ENCODE assay signal across 17 cellular contexts in genomic region chr3:100928638-100929428, GRCh38.
DNase-seq lines count a peak whose midpoint lies in the region; ATAC-seq and TF ChIP-seq lines count a peak whose summit lies in the region.
"Had no signal": no experiment of that assay in that cellular context is flagged by ENCODE, and none has a peak within 500 bp of the region (broad histone marks: within the 10 kb centered on the region; RNA-seq: fewer than 3 reads in every experiment).

No MANE protein-coding gene starts in this region.

- POLR2A ChIA-PET in PC-9 (lab: Charles Lee; ENCODE audit: unreplicated experiment): no interaction called here
- POLR2A ChIA-PET in CD8-positive, alpha-beta T cell (lab: Charles Lee): interaction anchor here (0.7 kb wide), 1 partner anchor 49 kb away, joined by 3 read pairs; no protein-coding TSS in a partner anchor

- H3K4me3 ChIP-seq in PC-9 (no peak overlapping the region), SJCRH30 (no peak overlapping the region)
- H3K4me3 ChIP-seq in CD8-positive, alpha-beta T cell (ENCODE audit: low read depth, low read length): no peak overlapping the region
- H3K4me3 ChIP-seq: spleen, uterus had no signal

- BruUV-seq in PC-9 (replicated peaks; lab: Mats Ljungman, UMichigan): no TSS peak

- peak; percentile 27 for DNase-seq in AG09319 (ENCODE audit: extremely low read depth, low read depth)
- DNase-seq in PC-9: no peak
- peak; percentile 78 for DNase-seq in fibroblast of gingiva (ENCODE audit: low read depth)
- no peak for DNase-seq in omental fat pad (ENCODE audit: low spot score)
- DNase-seq in ecto neural progenitor cell (ENCODE audit: low spot score): no peak
- no peak for DNase-seq in SJCRH30
- DNase-seq in CD8-positive, alpha-beta T cell: no peak
- DNase-seq: kidney, natural killer cell, spleen, T1000, uterus had no signal

- no peaks in the 10 kb centered on the region for H3K4me1 ChIP-seq in PC-9 (replicated peaks; ENCODE audit: insufficient read depth)
- no peaks in the 10 kb centered on the region for H3K4me1 ChIP-seq in SJCRH30
- H3K4me1 ChIP-seq in CD8-positive, alpha-beta T cell (ENCODE audit: insufficient read depth, low read length): no peaks in the 10 kb centered on the region
- H3K4me1 ChIP-seq: spleen, uterus had no signal

- ATAC-seq in omental fat pad (ENCODE audit: low FRiP score): peak; percentile 67
- no peak for ATAC-seq in esophagus mucosa
- no peak for ATAC-seq in CD8-positive, alpha-beta T cell
- ATAC-seq: natural killer cell, Panc1 had no signal

- H3K27ac Mint-ChIP-seq in CD8-positive, alpha-beta T cell: no peak overlapping the region
- H3K27ac Mint-ChIP-seq: natural killer cell had no signal

- no peak overlapping the region for H3K4me3 Mint-ChIP-seq in CD8-positive, alpha-beta T cell
- H3K4me3 Mint-ChIP-seq: natural killer cell had no signal

- H4K20me1 ChIP-seq in PC-9 (ENCODE audit: insufficient read depth): no peaks in the 10 kb centered on the region

- TF ChIP-seq CTCF in AG09319 (IDR thresholded peaks at IDR 0.05; ENCODE audit: low read depth, low read length) (no peak), PC-9 (conservative IDR thresholded peaks at IDR 0.05) (no peak), omental fat pad (IDR thresholded peaks at IDR 0.05) (no peak)
- no peak for TF ChIP-seq CTCF in CD8-positive, alpha-beta T cell (IDR thresholded peaks at IDR 0.05)

- no peak overlapping the region for H3K4me2 ChIP-seq in PC-9

- H3K27me3 ChIP-seq in PC-9 (ENCODE audit: insufficient read depth, low read depth): no peaks in the 10 kb centered on the region
- no peaks in the 10 kb centered on the region for H3K27me3 ChIP-seq in SJCRH30
- H3K27me3 ChIP-seq in CD8-positive, alpha-beta T cell (ENCODE audit: insufficient read depth, low read length): no peaks in the 10 kb centered on the region
- H3K27me3 ChIP-seq: spleen, uterus had no signal

- H3K9me3 ChIP-seq in PC-9 (ENCODE audit: insufficient read depth, low read depth) (no peaks in the 10 kb centered on the region), SJCRH30 (replicated peaks) (0 out of 2 replicates have a peak, but pooled peaks cover 5% of the 10 kb centered on the region)
- no peaks in the 10 kb centered on the region for H3K9me3 ChIP-seq in CD8-positive, alpha-beta T cell (ENCODE audit: low read length)
- H3K9me3 ChIP-seq: spleen, uterus had no signal

- no peak overlapping the region for H3K27ac ChIP-seq in PC-9
- H3K27ac ChIP-seq in SJCRH30: no peak overlapping the region
- no peak overlapping the region for H3K27ac ChIP-seq in CD8-positive, alpha-beta T cell (ENCODE audit: low read depth, low read length)
- H3K27ac ChIP-seq: C4-2B, epithelial cell of prostate, HL-60, spleen, uterus had no signal

- H3F3A ChIP-seq in PC-9 (ENCODE audit: insufficient read depth, low read depth): no peaks in the 10 kb centered on the region

- no peaks in the 10 kb centered on the region for H3K9me3 Mint-ChIP-seq in CD8-positive, alpha-beta T cell

- H3K36me3 ChIP-seq in PC-9 (ENCODE audit: low read depth): no peaks in the 10 kb centered on the region
- H3K36me3 ChIP-seq in SJCRH30: no peaks in the 10 kb centered on the region
- H3K36me3 ChIP-seq in CD8-positive, alpha-beta T cell (ENCODE audit: insufficient read depth, low read length): no peaks in the 10 kb centered on the region
- H3K36me3 ChIP-seq: spleen, uterus had no signal

- intact Hi-C loops in PC-9 (cut with micrococcal nuclease; ENCODE audit: unreplicated experiment): no loop called here
- intact Hi-C loops in CD8-positive, alpha-beta T cell (cut with DNase I, micrococcal nuclease): no loop called here

- peak overlapping the region; percentile 7; the same call in 1 of the 2 replicates for H2AFZ ChIP-seq in PC-9

- H3K27me3 Mint-ChIP-seq in CD8-positive, alpha-beta T cell (ENCODE audit: low read depth): no peaks in the 10 kb centered on the region

- no peaks in the 10 kb centered on the region; the same call in 1 of the 2 replicates for H3K9me2 ChIP-seq in PC-9 (ENCODE audit: insufficient read depth)

- CTCF ChIA-PET in PC-9 (lab: Charles Lee): no interaction called here
- CTCF ChIA-PET in CD8-positive, alpha-beta T cell (lab: Charles Lee): no interaction called here

- no peaks in the 10 kb centered on the region for H3K79me2 ChIP-seq in PC-9 (ENCODE audit: low read depth)

- H3K4me1 Mint-ChIP-seq in CD8-positive, alpha-beta T cell (ENCODE audit: low read depth): no peaks in the 10 kb centered on the region
- H3K4me1 Mint-ChIP-seq: natural killer cell had no signal

- H3K36me3 Mint-ChIP-seq in CD8-positive, alpha-beta T cell: no peaks in the 10 kb centered on the region
- H3K36me3 Mint-ChIP-seq: natural killer cell had no signal

Comparison
In these comparisons a context has a peak if more than half of its experiments do, and no peak if none do; other contexts are left out.
1. DNase-seq: peak in AG09319 (single experiment) and fibroblast of gingiva (single experiment); none in PC-9 (0 of 2), omental fat pad (single experiment), ecto neural progenitor cell (single experiment), SJCRH30 (0 of 2) and CD8-positive, alpha-beta T cell (0 of 7).